ENCODE assay signal across 9 cellular contexts in genomic region chr5:35003018-35003957, GRCh38. TPM values are rescaled to one million over a fixed set of nuclear protein-coding genes. Genes with fewer than 3 reads are reported as not detected.
A peak's percentile ranks its signal among the peaks of the same experiment; 100 is the strongest.
DNase-seq lines count a peak whose midpoint lies in the region; ATAC-seq, FAIRE-seq and TF ChIP-seq lines count a peak whose summit lies in the region.
"Had no signal": no experiment of that assay in that cellular context is flagged by ENCODE, and none has a peak within 500 bp of the region (broad histone marks: within the 10 kb centered on the region; RNA-seq: fewer than 3 reads in every experiment).

No MANE protein-coding gene starts in this region.

- TF ChIP-seq POLR2A in vagina (IDR thresholded peaks at IDR 0.05) = no peak

- no peak overlapping the region for H3K4me2 ChIP-seq in DOHH2 (ENCODE audit: low read length)

- H3K27ac Mint-ChIP-seq in activated T-helper 17 cell treated with anti-CD3 and anti-CD28 coated beads, Interleukin-2, amount 50 U/mL, for 72 hours = no peak overlapping the region

- DNase-seq in LHCN-M2 (ENCODE audit: low read depth) = peak; percentile 55
- DNase-seq in RCC 7860 (ENCODE audit: low spot score) = peak; percentile 59
- DNase-seq in foreskin fibroblast = peak; percentile 31 to 76
- DNase-seq in pancreas = peak in 5 of 6 donors; percentile 13 to 80 (median 44)
- no peak for DNase-seq in vagina (ENCODE audit: extremely low spot score in 2 of 2)

- H3K36me3 ChIP-seq in DOHH2 (ENCODE audit: control insufficient read depth, low read length) = no peaks in the 10 kb centered on the region
- no peaks in the 10 kb centered on the region for H3K36me3 ChIP-seq in pancreas
- H3K36me3 ChIP-seq in vagina = no peaks in the 10 kb centered on the region

- WGBS in pancreas, 2 donors = 25 to 32% methylated on average over 18 of the region's 18 CpGs

- FAIRE-seq in RCC 7860 (lab: Jason Lieb, UNC) (peak; percentile 80), pancreas (lab: Jason Lieb, UNC) (no peak)
- FAIRE-seq: endometrium had no signal

- no peaks in the 10 kb centered on the region for H3K36me3 Mint-ChIP-seq in activated T-helper 17 cell treated with anti-CD3 and anti-CD28 coated beads, Interleukin-2, amount 50 U/mL, for 72 hours (ENCODE audit: low read depth)

- H3K4me3 Mint-ChIP-seq in activated T-helper 17 cell treated with anti-CD3 and anti-CD28 coated beads, Interleukin-2, amount 50 U/mL, for 72 hours = no peak overlapping the region

- H3K9me3 Mint-ChIP-seq in activated T-helper 17 cell treated with anti-CD3 and anti-CD28 coated beads, Interleukin-2, amount 50 U/mL, for 72 hours = no peaks in the 10 kb centered on the region

- no peaks in the 10 kb centered on the region for H3K4me1 Mint-ChIP-seq in activated T-helper 17 cell treated with anti-CD3 and anti-CD28 coated beads, Interleukin-2, amount 50 U/mL, for 72 hours

- peak; percentile 90 for TF ChIP-seq CTCF in DOHH2 (IDR thresholded peaks at IDR 0.05; ENCODE audit: low read depth, low read length, poor library complexity, severe bottlenecking)
- peak; percentile 92 for TF ChIP-seq CTCF in foreskin fibroblast (IDR thresholded peaks at IDR 0.05; ENCODE audit: low read depth, low read length)
- peak; percentile 62 to 89 (median 78) for TF ChIP-seq CTCF in pancreas (IDR thresholded peaks at IDR 0.05)
- TF ChIP-seq CTCF in vagina (IDR thresholded peaks at IDR 0.05) = peak in 2 of 3 experiments; percentile 49 to 61

- no peaks in the 10 kb centered on the region for H4K20me1 ChIP-seq in DOHH2 (ENCODE audit: control insufficient read depth, insufficient read depth, low read depth, low read length)

- no peak overlapping the region for H3K27ac ChIP-seq in DOHH2 (ENCODE audit: low read depth, low read length)
- H3K27ac ChIP-seq in pancreas = no peak overlapping the region
- no peak overlapping the region for H3K27ac ChIP-seq in vagina

- peak; percentile 79 for ATAC-seq in GM21529 (IDR thresholded peaks at IDR 0.05; ENCODE audit: unreplicated experiment)
- peak; percentile 64 for ATAC-seq in activated T-helper 17 cell treated with anti-CD3 and anti-CD28 coated beads, Interleukin-2, amount 50 U/mL, for 72 hours (replicated peaks)
- ATAC-seq in pancreas = peak in 3 of 4 donors; percentile 79 to 86 (median 84)

- H3K9me3 ChIP-seq in DOHH2 (ENCODE audit: control insufficient read depth, insufficient read depth, low read length) (no peaks in the 10 kb centered on the region), pancreas (no peaks in the 10 kb centered on the region), vagina (no peaks in the 10 kb centered on the region)

- intact Hi-C loops in pancreas (cut with DNase I) (loop anchor here in 1 of 3 donors (5.0 kb wide), 1 partner anchor 516 kb away; no protein-coding TSS in a partner anchor), vagina (cut with DNase I) (no loop called here)

- no peak overlapping the region for H3K4me3 ChIP-seq in DOHH2 (ENCODE audit: low read length)
- no peak overlapping the region for H3K4me3 ChIP-seq in foreskin fibroblast (ENCODE audit: low read depth in 1 of 2, low read length in 2 of 2)
- H3K4me3 ChIP-seq in pancreas = no peak overlapping the region
- H3K4me3 ChIP-seq in vagina = no peak overlapping the region

- H3K79me2 ChIP-seq in DOHH2 (ENCODE audit: control insufficient read depth, low read length) = no peaks in the 10 kb centered on the region

- no peaks in the 10 kb centered on the region for H3K9me2 ChIP-seq in DOHH2 (replicated peaks; ENCODE audit: control insufficient read depth, low read length)

- no peaks in the 10 kb centered on the region for H3F3A ChIP-seq in DOHH2 (ENCODE audit: control insufficient read depth, insufficient read depth)

- no peaks in the 10 kb centered on the region for H3K4me1 ChIP-seq in DOHH2 (ENCODE audit: control insufficient read depth, low read length)
- no peaks in the 10 kb centered on the region for H3K4me1 ChIP-seq in pancreas
- H3K4me1 ChIP-seq in vagina = no peaks in the 10 kb centered on the region

- H3K27me3 Mint-ChIP-seq in activated T-helper 17 cell treated with anti-CD3 and anti-CD28 coated beads, Interleukin-2, amount 50 U/mL, for 72 hours = peaks cover 29% of the 10 kb centered on the region

- no peaks in the 10 kb centered on the region for H3K27me3 ChIP-seq in DOHH2 (ENCODE audit: control insufficient read depth, low read length)
- peaks cover 0 to 3% (median 0%) of the 10 kb centered on the region in 4 donors for H3K27me3 ChIP-seq in pancreas
- H3K27me3 ChIP-seq in vagina = no peaks in the 10 kb centered on the region

RNA-seq across cellular contexts. Expression of gene AGXT2, which starts 44.5 kb away (rescaled TPM):
- total RNA-seq in LHCN-M2 (2014; rRNA removed) (not detected in 2 replicates), pancreas (not detected), vagina (not detected)
- polyA plus RNA-seq in LHCN-M2 (2012) = not detected
- total RNA-seq in activated T-helper 17 cell treated with anti-CD3 and anti-CD28 coated beads, Interleukin-2, amount 50 U/mL, for 72 hours = not detected
- not detected for polyA plus RNA-seq in pancreas

Comparison
In these comparisons a context has a peak if more than half of its experiments do, and no peak if none do; other contexts are left out.
1. DNase-seq: peak in LHCN-M2 (single experiment), RCC 7860 (single experiment), foreskin fibroblast (2 of 2) and pancreas (5 of 6); none in vagina (0 of 2).
2. Peak in every context shown above with its lines, with median percentiles within 50 percentile points of each other: CTCF ChIP-seq and ATAC-seq.